12 cellular contexts compared by ENCODE assay signal in the genomic region with DNA sequence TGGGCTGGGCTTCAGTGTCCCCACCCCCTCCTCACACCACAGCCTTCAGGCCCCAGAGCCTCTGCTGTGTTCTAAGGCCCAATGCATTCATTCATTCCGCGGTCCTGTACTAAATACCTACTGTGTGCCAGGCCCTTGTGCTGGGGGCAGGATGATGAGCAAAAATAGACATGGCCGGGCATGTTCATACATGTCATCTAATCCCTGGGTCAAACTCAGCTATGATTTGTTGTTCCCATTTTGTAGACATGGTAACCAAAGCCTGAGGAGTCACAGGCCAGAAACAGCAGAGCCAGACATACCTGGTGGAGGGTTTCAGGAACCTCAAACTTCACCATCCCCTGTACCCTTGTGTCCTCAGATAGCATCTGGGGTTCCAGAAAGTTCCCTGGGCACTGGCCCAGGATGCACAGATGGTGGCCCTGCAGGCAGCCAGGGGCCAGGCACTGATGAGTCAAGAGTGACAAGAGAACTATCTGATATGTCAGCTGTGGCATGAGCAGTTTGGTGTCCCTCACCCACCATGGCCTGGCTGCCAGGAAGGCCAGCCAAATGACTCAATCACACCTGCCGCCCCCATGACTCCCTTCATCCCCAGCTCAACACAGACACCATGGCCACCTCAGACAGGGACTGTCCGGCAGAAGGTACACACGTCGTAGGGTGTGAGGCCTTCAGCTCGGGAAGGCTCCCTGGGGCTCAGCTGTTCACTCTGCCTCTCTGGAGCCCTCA. TPM values are rescaled to one million over a fixed set of nuclear protein-coding genes. Genes with fewer than 3 reads are reported as not detected.
DNase-seq lines count a peak whose midpoint lies in the region; ATAC-seq and TF ChIP-seq lines count a peak whose summit lies in the region.
"Had no signal": no experiment of that assay in that cellular context is flagged by ENCODE, and none has a peak within 500 bp of the region (broad histone marks: within the 10 kb centered on the region; RNA-seq: fewer than 3 reads in every experiment).

No MANE protein-coding gene starts in this region.

- CTCF ChIA-PET in Calu3 (lab: Charles Lee) (interaction anchor here (0.5 to 4.1 kb wide), 8 partner anchors 9 to 60 kb away, joined by 3 to 23 read pairs (median 4); a partner anchor contains a TSS), IMR-90 (lab: Yijun Ruan, JAX) (interaction anchor here (0.6 to 1.7 kb wide), 11 partner anchors 9 to 227 kb away, joined by 3 to 20 read pairs (median 3); a partner anchor contains a TSS), mammary epithelial cell (lab: Charles Lee; ENCODE audit: low non-redundant PET) (interaction anchor here (0.7 to 0.8 kb wide), 2 partner anchors 35 to 98 kb away, joined by 14 read pairs; a partner anchor contains a TSS)

- in situ Hi-C loops in IMR-90 (cut with MboI; ENCODE audit: low sequenced_read_pairs) = no loop called here
- in situ Hi-C loops in mammary epithelial cell (cut with MboI; ENCODE audit: low sequenced_read_pairs in 2 of 2) = no loop called here

- ATAC-seq in IMR-90 (ENCODE audit: low read depth) = 0 out of 2 replicates have a peak, but pooled peaks have one; percentile 2
- peak; percentile 57 to 61 for ATAC-seq in natural killer cell treated with Interleukin-12 subunit alpha and Interleukin-12 subunit beta and Interleukin-15 and Interleukin-18, amount 100 ng/mL, for 72 hours

- peaks cover 33% of the 10 kb centered on the region for H3K27me3 Mint-ChIP-seq in Calu3 (ENCODE audit: unreplicated experiment)
- peaks cover 8 to 9% of the 10 kb centered on the region in 2 donors for H3K27me3 Mint-ChIP-seq in natural killer cell treated with Interleukin-12 subunit alpha and Interleukin-12 subunit beta and Interleukin-15 and Interleukin-18, amount 100 ng/mL, for 72 hours

- H3K4me1 ChIP-seq in IMR-90 (ENCODE audit: control insufficient read depth, insufficient read depth, low read length) = peaks cover 26% of the 10 kb centered on the region
- H3K4me1 ChIP-seq in mammary epithelial cell (ENCODE audit: insufficient read depth, low read length) = peaks cover 51% of the 10 kb centered on the region
- no peaks in the 10 kb centered on the region for H3K4me1 ChIP-seq in mesendoderm (ENCODE audit: control insufficient read depth, low read depth, low read length)

- no peak overlapping the region for H3K4me3 Mint-ChIP-seq in Calu3 (ENCODE audit: low read depth, unreplicated experiment)
- no peak overlapping the region for H3K4me3 Mint-ChIP-seq in natural killer cell treated with Interleukin-12 subunit alpha and Interleukin-12 subunit beta and Interleukin-15 and Interleukin-18, amount 100 ng/mL, for 72 hours

- H4K8ac ChIP-seq in IMR-90 (ENCODE audit: low read depth in 2 of 2, low read length in 2 of 2) (peak overlapping the region in 1 of 2 experiments; percentile 44; a peak in 2 of 4 replicates), mesendoderm (ENCODE audit: low read depth, low read length) (no peak overlapping the region)

- H3K27me3 ChIP-seq in IMR-90 (ENCODE audit: control insufficient read depth, insufficient read depth, low read length) = peaks cover 6% of the 10 kb centered on the region; the same call in 1 of the 2 replicates
- no peaks in the 10 kb centered on the region for H3K27me3 ChIP-seq in mammary epithelial cell (ENCODE audit: insufficient read depth, low read length)
- H3K27me3 ChIP-seq in mesendoderm (ENCODE audit: insufficient read depth, low read length, poor library complexity) = peaks cover 18% of the 10 kb centered on the region
- H3K27me3 ChIP-seq: Peyer's patch had no signal

- H2AFZ ChIP-seq in IMR-90 (replicated peaks; ENCODE audit: low read length, poor library complexity) = peak overlapping the region; percentile 15
- peak overlapping the region; percentile 12 for H2AFZ ChIP-seq in mammary epithelial cell (ENCODE audit: low read depth, low read length)

- intact Hi-C loops in Calu3 (cut with micrococcal nuclease; ENCODE audit: unreplicated experiment) (loop anchor here (2.0 kb wide), 1 partner anchor 33 kb away; no protein-coding TSS in a partner anchor), IMR-90 (cut with micrococcal nuclease) (loop anchor here (1.0 kb wide), 1 partner anchor 33 kb away; no protein-coding TSS in a partner anchor), mammary epithelial cell (cut with micrococcal nuclease) (loop anchor here (1.0 to 2.0 kb wide), 2 partner anchors 33 to 97 kb away; a partner anchor contains a TSS)

- H3K9me1 ChIP-seq in IMR-90 (ENCODE audit: insufficient read depth, low read length) = peaks cover 30% of the 10 kb centered on the region

- peak overlapping the region; percentile 50 for H3K27ac Mint-ChIP-seq in Calu3 (ENCODE audit: unreplicated experiment)
- H3K27ac Mint-ChIP-seq in natural killer cell treated with Interleukin-12 subunit alpha and Interleukin-12 subunit beta and Interleukin-15 and Interleukin-18, amount 100 ng/mL, for 72 hours = peak overlapping the region; percentile 49 to 62
- H3K27ac Mint-ChIP-seq: progenitor cell of endocrine pancreas had no signal

- H3K36me3 Mint-ChIP-seq in Calu3 (ENCODE audit: insufficient read depth, unreplicated experiment) = peaks cover 33% of the 10 kb centered on the region
- H3K36me3 Mint-ChIP-seq in natural killer cell treated with Interleukin-12 subunit alpha and Interleukin-12 subunit beta and Interleukin-15 and Interleukin-18, amount 100 ng/mL, for 72 hours = no peaks in the 10 kb centered on the region

- WGBS in IMR-90 (ENCODE audit: extremely low coverage in 2 of 2, insufficient read length in 1 of 2), 2 experiments = 100% methylated on average over 2 of the region's 8 CpGs; no CpG with 5 or more reads in 1 of the 2 experiments
- WGBS in mammary epithelial cell (ENCODE audit: low coverage, missing lambda C conversion rate) = 22% methylated on average over 8 of the region's 8 CpGs
- no CpG with 5 or more reads among the region's 8 CpGs for WGBS in mesendoderm (ENCODE audit: extremely low coverage, insufficient coverage, low lambda C conversion rate)

- H3K9ac ChIP-seq in IMR-90 (ENCODE audit: low read depth, low read length) = no peak overlapping the region
- H3K9ac ChIP-seq in mammary epithelial cell (ENCODE audit: insufficient read depth, low read length) = peak overlapping the region; percentile 30
- no peak overlapping the region for H3K9ac ChIP-seq in mesendoderm (ENCODE audit: low read length)

- H3K9me3 Mint-ChIP-seq in Calu3 (ENCODE audit: low read depth, unreplicated experiment) = no peaks in the 10 kb centered on the region
- H3K9me3 Mint-ChIP-seq in natural killer cell treated with Interleukin-12 subunit alpha and Interleukin-12 subunit beta and Interleukin-15 and Interleukin-18, amount 100 ng/mL, for 72 hours = no peaks in the 10 kb centered on the region

- no peak for TF ChIP-seq RAD21 in IMR-90 (IDR thresholded peaks at IDR 0.05; ENCODE audit: low read length)

- H2BK15ac ChIP-seq in IMR-90 (ENCODE audit: low read depth, low read length) (peak overlapping the region; percentile 76; the same call in 2 of the 3 replicates), mesendoderm (replicated peaks; ENCODE audit: low read depth) (no peak overlapping the region)

- dilution Hi-C loops in IMR-90 (cut with HindIII; ENCODE audit: low sequenced_read_pairs, unreplicated experiment) = no loop called here
- dilution Hi-C loops in mammary epithelial cell (cut with HindIII; ENCODE audit: low sequenced_read_pairs) = no loop called here

- POLR2A ChIA-PET in IMR-90 (lab: Charles Lee; ENCODE audit: unreplicated experiment) = interaction anchor here (0.6 to 1.3 kb wide), 2 partner anchors 33 to 316 kb away, joined by 3 to 4 read pairs; no protein-coding TSS in a partner anchor

- peaks cover 8% of the 10 kb centered on the region for H3K36me3 ChIP-seq in IMR-90 (ENCODE audit: control insufficient read depth, insufficient read depth, low read length)
- peaks cover 3% of the 10 kb centered on the region for H3K36me3 ChIP-seq in mammary epithelial cell (ENCODE audit: insufficient read depth, low read length)
- no peaks in the 10 kb centered on the region for H3K36me3 ChIP-seq in mesendoderm (ENCODE audit: control insufficient read depth, insufficient read depth, low read length)

- H2BK20ac ChIP-seq in IMR-90 (ENCODE audit: low read depth, low read length) = peak overlapping the region; percentile 80

- H3K14ac ChIP-seq in IMR-90 (replicated peaks; ENCODE audit: low read depth, low read length) = peak overlapping the region; percentile 64

- H3K4me1 Mint-ChIP-seq in Calu3 (ENCODE audit: low read depth, unreplicated experiment) = peaks cover 57% of the 10 kb centered on the region
- H3K4me1 Mint-ChIP-seq in natural killer cell treated with Interleukin-12 subunit alpha and Interleukin-12 subunit beta and Interleukin-15 and Interleukin-18, amount 100 ng/mL, for 72 hours (ENCODE audit: low read depth in 2 of 2) = peaks cover 25 to 49% of the 10 kb centered on the region in 2 donors

- peak overlapping the region; percentile 87; the same call in 1 of the 2 replicates for H2AK5ac ChIP-seq in IMR-90 (ENCODE audit: low read depth, low read length)
- H2AK5ac ChIP-seq in mesendoderm (ENCODE audit: low read length) = no peak overlapping the region

- no peak overlapping the region for H3K27ac ChIP-seq in IMR-90 (ENCODE audit: insufficient read depth, low read length)
- peak overlapping the region; percentile 89 for H3K27ac ChIP-seq in mammary epithelial cell (ENCODE audit: insufficient read depth, low read depth, low read length)
- no peak overlapping the region for H3K27ac ChIP-seq in mesendoderm (ENCODE audit: low read depth, low read length)

- H2BK5ac ChIP-seq in IMR-90 (ENCODE audit: low read depth, low read length, poor library complexity, severe bottlenecking) (peak overlapping the region; percentile 72), mesendoderm (ENCODE audit: low read length) (no peak overlapping the region)

- TF ChIP-seq CTCF in Calu3 (IDR thresholded peaks at IDR 0.05; ENCODE audit: unreplicated experiment) (no peak), IMR-90 (conservative IDR thresholded peaks at IDR 0.05; ENCODE audit: low read depth, low read length) (no peak), mammary epithelial cell (conservative IDR thresholded peaks at IDR 0.05 in 1 of 2, IDR thresholded peaks at IDR 0.05 in 1 of 2; ENCODE audit: extremely low read depth in 1 of 2, insufficient read depth in 1 of 2, low read depth in 1 of 2, low read length in 2 of 2) (no peak)

- H4K20me1 ChIP-seq in IMR-90 (ENCODE audit: insufficient read depth, low read length) (peaks cover 14% of the 10 kb centered on the region), mammary epithelial cell (ENCODE audit: insufficient read depth, low read length) (no peaks in the 10 kb centered on the region)

- H3K4me2 ChIP-seq in IMR-90 (ENCODE audit: low read depth, low read length) = no peak overlapping the region
- peak overlapping the region; percentile 6 for H3K4me2 ChIP-seq in mammary epithelial cell (ENCODE audit: insufficient read depth, low read depth, low read length)
- H3K4me2 ChIP-seq in mesendoderm (ENCODE audit: low read length) = no peak overlapping the region

- peak overlapping the region; percentile 82 for H4K5ac ChIP-seq in IMR-90 (ENCODE audit: low read depth, low read length)
- no peak overlapping the region for H4K5ac ChIP-seq in mesendoderm (ENCODE audit: low read length)

- H3K79me1 ChIP-seq in IMR-90 (ENCODE audit: low read depth in 1 of 2, low read length in 2 of 2) (peaks cover 5 to 13% of the 10 kb centered on the region in 2 experiments; a peak in 3 of 4 replicates), mesendoderm (ENCODE audit: low read length) (no peaks in the 10 kb centered on the region)

- H3K4ac ChIP-seq in IMR-90 (ENCODE audit: low read depth, low read length) (peak overlapping the region; percentile 45; the same call in 1 of the 2 replicates), mesendoderm (ENCODE audit: low read depth, low read length) (no peak overlapping the region)

- no peak overlapping the region for H3K4me3 ChIP-seq in IMR-90 (ENCODE audit: insufficient read depth, low read depth, low read length)
- no peak overlapping the region for H3K4me3 ChIP-seq in mammary epithelial cell (replicated peaks in 1 of 3; ENCODE audit: insufficient read depth in 1 of 3, low read depth in 2 of 3, low read length in 3 of 3)
- H3K4me3 ChIP-seq in mesendoderm (ENCODE audit: low read length) = no peak overlapping the region
- H3K4me3 ChIP-seq: Peyer's patch had no signal

- peak overlapping the region; percentile 65; the same call in 1 of the 2 replicates for H2BK120ac ChIP-seq in IMR-90 (ENCODE audit: low read depth, low read length)
- no peak overlapping the region for H2BK120ac ChIP-seq in mesendoderm (ENCODE audit: low read depth, low read length)

- H3K9me3 ChIP-seq in IMR-90 (ENCODE audit: control insufficient read depth, insufficient read depth, low read length) = no peaks in the 10 kb centered on the region
- H3K9me3 ChIP-seq in mammary epithelial cell (replicated peaks; ENCODE audit: insufficient read depth, low read length) = no peaks in the 10 kb centered on the region
- H3K9me3 ChIP-seq: Peyer's patch had no signal

- H3K18ac ChIP-seq in IMR-90 (ENCODE audit: low read depth, low read length) = peak overlapping the region; percentile 86; the same call in 1 of the 2 replicates
- no peak overlapping the region for H3K18ac ChIP-seq in mesendoderm (ENCODE audit: low read length)

- BruUV-seq in Calu3 (replicated peaks; lab: Mats Ljungman, UMichigan) (no TSS peak), IMR-90 (replicated peaks; lab: Mats Ljungman, UMichigan) (no TSS peak), mammary epithelial cell (replicated peaks; lab: Mats Ljungman, UMichigan) (no TSS peak)

- H2AK9ac ChIP-seq in IMR-90 (replicated peaks; ENCODE audit: low read depth, low read length, poor library complexity) = peak overlapping the region; percentile 28

- H3K23ac ChIP-seq in IMR-90 (ENCODE audit: low read depth, low read length) (peak overlapping the region; percentile 36; the same call in 1 of the 2 replicates), mesendoderm (ENCODE audit: low read length) (no peak overlapping the region)

- H4K91ac ChIP-seq in IMR-90 (ENCODE audit: insufficient read depth, low read depth, low read length) = peak overlapping the region; percentile 53

- no peak for DNase-seq in Calu3
- peak; percentile 50 for DNase-seq in IMR-90
- peak; percentile 83 for DNase-seq in mammary epithelial cell
- no peak for DNase-seq in natural killer cell treated with Interleukin-12 subunit alpha and Interleukin-12 subunit beta and Interleukin-15 and Interleukin-18, amount 100 ng/mL, for 72 hours (ENCODE audit: low spot score)
- no peak for DNase-seq in NAMALWA (ENCODE audit: low spot score)
- DNase-seq in mesendoderm = no peak
- DNase-seq in putamen (ENCODE audit: low spot score) = no peak
- DNase-seq in stimulated activated CD4-positive, alpha-beta T cell treated with anti-CD3 and anti-CD28 coated beads, Interleukin-15, amount 100 ng/mL, for 24 hours = no peak
- DNase-seq: activated CD8-positive, alpha-beta memory T cell treated with anti-CD3 and anti-CD28 coated beads for 24 hours; NCI-H1092; Peyer's patch had no signal

- H3K79me2 ChIP-seq in mammary epithelial cell (ENCODE audit: insufficient read depth, low read length) (peaks cover 11% of the 10 kb centered on the region), mesendoderm (ENCODE audit: control insufficient read depth, insufficient read depth, low read length) (no peaks in the 10 kb centered on the region)

- no peak for TF ChIP-seq POLR2A in IMR-90 (IDR thresholded peaks at IDR 0.05; ENCODE audit: low read depth, low read length)

- H3K56ac ChIP-seq in IMR-90 (ENCODE audit: extremely low read depth, insufficient read depth, low read length) (no peak overlapping the region), mesendoderm (ENCODE audit: low read length) (no peak overlapping the region)

RNA-seq across cellular contexts. Expression of a gene that starts 2.7 kb away (rescaled TPM):
- 1.3 and 2.2 TPM in 2 replicates for total RNA-seq in Calu3 (2022)
- total RNA-seq in IMR-90 (2012; rRNA removed) = 1.3 and 1.4 TPM in 2 replicates
- 2.1 and 2.9 TPM in 2 replicates for polyA plus RNA-seq in IMR-90 (2012; rRNA removed)
- polyA plus RNA-seq in IMR-90 (2012; cell fraction: cytosol; rRNA removed) = 1.3 and 11.2 TPM in 2 replicates
- 25.0 and 37.4 TPM in 2 replicates for polyA plus RNA-seq in IMR-90 (2012; cell fraction: nucleus; rRNA removed; ENCODE audit: low replicate concordance)
- total RNA-seq in mammary epithelial cell = 10 to 100 TPM in 1 of 2 donors, 1 to 10 TPM in 1; 1.9 to 10.3 TPM
- polyA plus RNA-seq in mammary epithelial cell = 1.3 TPM
- polyA minus RNA-seq in mammary epithelial cell = not detected
- 10 to 100 TPM in 1 of 2 donors, 1 to 10 TPM in 1; 2.3 to 12.8 TPM for total RNA-seq in natural killer cell treated with Interleukin-12 subunit alpha and Interleukin-12 subunit beta and Interleukin-15 and Interleukin-18, amount 100 ng/mL, for 72 hours
- 0.06 TPM for polyA plus RNA-seq in mesendoderm (2013, experiment 1 of 2)
- polyA plus RNA-seq in mesendoderm (2013, experiment 2 of 2) = 0.04 TPM

RNA-seq across cellular contexts. Expression of a gene that starts 6.1 kb away (rescaled TPM):
- total RNA-seq in Calu3 (2022) = 121 and 126 TPM in 2 replicates
- 148 and 168 TPM in 2 replicates for total RNA-seq in IMR-90 (2012; rRNA removed)
- 234 and 283 TPM in 2 replicates for polyA plus RNA-seq in IMR-90 (2012; rRNA removed)
- polyA plus RNA-seq in IMR-90 (2012; cell fraction: cytosol; rRNA removed) = 232 and 454 TPM in 2 replicates
- 113 and 168 TPM in 2 replicates for polyA plus RNA-seq in IMR-90 (2012; cell fraction: nucleus; rRNA removed; ENCODE audit: low replicate concordance)
- total RNA-seq in mammary epithelial cell = 100 to 1,000 TPM in 1 of 2 donors, 10 to 100 TPM in 1; 89.9 to 104 TPM
- polyA plus RNA-seq in mammary epithelial cell = 186 TPM
- polyA minus RNA-seq in mammary epithelial cell = 73.9 TPM
- 100 to 1,000 TPM; 147 to 153 TPM for total RNA-seq in natural killer cell treated with Interleukin-12 subunit alpha and Interleukin-12 subunit beta and Interleukin-15 and Interleukin-18, amount 100 ng/mL, for 72 hours
- polyA plus RNA-seq in mesendoderm (2013, experiment 1 of 2) = 80.8 TPM
- polyA plus RNA-seq in mesendoderm (2013, experiment 2 of 2) = 79.9 TPM

RNA-seq across cellular contexts. Expression of a gene that starts 7.2 kb away (rescaled TPM):
- total RNA-seq in Calu3 (2022) (58.7 and 61.1 TPM in 2 replicates), IMR-90 (2012; rRNA removed) (11.9 and 15.1 TPM in 2 replicates), mammary epithelial cell (100 to 1,000 TPM; 110 to 130 TPM)
- polyA plus RNA-seq in IMR-90 (2012; rRNA removed) (23.2 and 24.2 TPM in 2 replicates), mammary epithelial cell (95.4 TPM)
- 15.5 and 21.1 TPM in 2 replicates for polyA plus RNA-seq in IMR-90 (2012; cell fraction: cytosol; rRNA removed)
- 45.3 and 69.6 TPM in 2 replicates for polyA plus RNA-seq in IMR-90 (2012; cell fraction: nucleus; rRNA removed; ENCODE audit: low replicate concordance)
- 97.2 TPM for polyA minus RNA-seq in mammary epithelial cell
- total RNA-seq in natural killer cell treated with Interleukin-12 subunit alpha and Interleukin-12 subunit beta and Interleukin-15 and Interleukin-18, amount 100 ng/mL, for 72 hours = 10 to 100 TPM; 27.7 to 36.7 TPM
- 7.7 TPM for polyA plus RNA-seq in mesendoderm (2013, experiment 1 of 2)
- 7.8 TPM for polyA plus RNA-seq in mesendoderm (2013, experiment 2 of 2)

RNA-seq across cellular contexts. Expression of a gene that starts 9.4 kb away (rescaled TPM):
- total RNA-seq in Calu3 (2022) (not detected in 2 replicates), IMR-90 (2012; rRNA removed) (not detected in 2 replicates), mammary epithelial cell (under 1 TPM in 1 of 2 donors, not detected in 1; 0.28 TPM)
- polyA plus RNA-seq in IMR-90 (2012; rRNA removed) (not detected in 2 replicates), mammary epithelial cell (0.45 TPM)
- not detected in 2 replicates for polyA plus RNA-seq in IMR-90 (2012; cell fraction: cytosol; rRNA removed)
- not detected in 2 replicates for polyA plus RNA-seq in IMR-90 (2012; cell fraction: nucleus; rRNA removed; ENCODE audit: low replicate concordance)
- polyA minus RNA-seq in mammary epithelial cell = not detected
- total RNA-seq in natural killer cell treated with Interleukin-12 subunit alpha and Interleukin-12 subunit beta and Interleukin-15 and Interleukin-18, amount 100 ng/mL, for 72 hours = not detected
- polyA plus RNA-seq in mesendoderm (2013, experiment 1 of 2) = not detected
- polyA plus RNA-seq in mesendoderm (2013, experiment 2 of 2) = not detected
- total RNA-seq: progenitor cell of endocrine pancreas had no signal

RNA-seq across cellular contexts. Expression of a gene that starts 33.0 kb away (rescaled TPM):
- 0.64 and 2.5 TPM in 2 replicates for total RNA-seq in Calu3 (2022)
- under 0.01 TPM in 1 of 2 replicates, not detected in the other for total RNA-seq in IMR-90 (2012; rRNA removed)
- polyA plus RNA-seq in IMR-90 (2012; rRNA removed) = 0.03 and 0.06 TPM in 2 replicates
- polyA plus RNA-seq in IMR-90 (2012; cell fraction: cytosol; rRNA removed) = 0.03 TPM in 1 of 2 replicates, not detected in the other
- polyA plus RNA-seq in IMR-90 (2012; cell fraction: nucleus; rRNA removed; ENCODE audit: low replicate concordance) = 1.8 and 1.9 TPM in 2 replicates
- 1 to 10 TPM; 1.3 to 3.5 TPM for total RNA-seq in mammary epithelial cell
- 2.0 TPM for polyA plus RNA-seq in mammary epithelial cell
- polyA minus RNA-seq in mammary epithelial cell = 2.6 TPM
- total RNA-seq in natural killer cell treated with Interleukin-12 subunit alpha and Interleukin-12 subunit beta and Interleukin-15 and Interleukin-18, amount 100 ng/mL, for 72 hours = 1 to 10 TPM in 1 of 2 donors, not detected in 1; 1.6 TPM
- 0.46 TPM for polyA plus RNA-seq in mesendoderm (2013, experiment 1 of 2)
- 0.42 TPM for polyA plus RNA-seq in mesendoderm (2013, experiment 2 of 2)

Comparison
In these comparisons a context has a peak if more than half of its experiments do, and no peak if none do; other contexts are left out.
1. DNase-seq: peak in IMR-90 (single experiment) and mammary epithelial cell (single experiment); none in Calu3 (single experiment), natural killer cell treated with Interleukin-12 subunit alpha and Interleukin-12 subunit beta and Interleukin-15 and Interleukin-18, amount 100 ng/mL, for 72 hours (single experiment), NAMALWA (single experiment), mesendoderm (single experiment), putamen (single experiment) and stimulated activated CD4-positive, alpha-beta T cell treated with anti-CD3 and anti-CD28 coated beads, Interleukin-15, amount 100 ng/mL, for 24 hours (single experiment).